21 cellular contexts compared by ENCODE assay signal in genomic region chr7:16301251-16301650, GRCh38.
"Had no signal": no experiment of that assay in that cellular context is flagged by ENCODE, and none has a peak within 500 bp of the region (broad histone marks: within the 10 kb centered on the region; RNA-seq: fewer than 3 reads in every experiment).

No MANE protein-coding gene starts in this region.

- H3K4me1 ChIP-seq: esophagus squamous epithelium, neural progenitor cell, prostate gland, right lobe of liver, tibial nerve, upper lobe of left lung had no signal

- H3K27ac Mint-ChIP-seq: memory B cell; naive thymus-derived CD4-positive, alpha-beta T cell; neural progenitor cell; stimulated activated naive B cell treated with anti-CD40 and anti-IgM and Interleukin-4, amounts not matched to agents 10 μg/mL and 1 μg/mL and 100 μg/mL, for 72 hours; stimulated activated naive CD8-positive, alpha-beta T cell treated with anti-CD3 and anti-CD28 coated beads, Interleukin-15, Interleukin-2, amounts not matched to agents 100 ng/mL and 50 ng/mL, for 24 hours had no signal

- H3K36me3 ChIP-seq: esophagus squamous epithelium, neural progenitor cell, prostate gland, right lobe of liver, thoracic aorta, upper lobe of left lung had no signal

- H3K9me3 Mint-ChIP-seq: effector memory CD8-positive, alpha-beta T cell; memory B cell; naive thymus-derived CD4-positive, alpha-beta T cell; nephron; neural progenitor cell; stimulated activated naive B cell treated with anti-CD40 and anti-IgM and Interleukin-4, amounts not matched to agents 10 μg/mL and 1 μg/mL and 100 μg/mL, for 72 hours; stimulated activated naive CD8-positive, alpha-beta T cell treated with anti-CD3 and anti-CD28 coated beads, Interleukin-15, Interleukin-2, amounts not matched to agents 100 ng/mL and 50 ng/mL, for 24 hours had no signal

- DNase-seq: cortex of kidney; effector memory CD8-positive, alpha-beta T cell; erythroblast; esophagus squamous epithelium; head of caudate nucleus; midbrain; naive thymus-derived CD4-positive, alpha-beta T cell; right lobe of liver; small intestine; stimulated activated CD4-positive, alpha-beta T cell treated with anti-CD3 and anti-CD28 coated beads, Interleukin-15, amount 100 ng/mL, for 24 hours; stimulated activated CD4-positive, alpha-beta T cell treated with anti-CD3 and anti-CD28 coated beads, Interleukin-2, amount 100 ng/mL, for 48 hours; stimulated activated naive B cell treated with anti-CD40 and anti-IgM and Interleukin-4, amounts not matched to agents 10 μg/mL and 1 μg/mL and 100 μg/mL, for 72 hours; upper lobe of left lung had no signal

- H3K36me3 Mint-ChIP-seq: memory B cell; naive thymus-derived CD4-positive, alpha-beta T cell; neural progenitor cell; stimulated activated naive B cell treated with anti-CD40 and anti-IgM and Interleukin-4, amounts not matched to agents 10 μg/mL and 1 μg/mL and 100 μg/mL, for 72 hours had no signal

- H3K4me1 Mint-ChIP-seq: memory B cell; naive thymus-derived CD4-positive, alpha-beta T cell; neural progenitor cell; stimulated activated naive B cell treated with anti-CD40 and anti-IgM and Interleukin-4, amounts not matched to agents 10 μg/mL and 1 μg/mL and 100 μg/mL, for 72 hours had no signal

- H3K9ac ChIP-seq: neural progenitor cell had no signal

- H3K4me2 ChIP-seq: neural progenitor cell had no signal

- H3K27me3 ChIP-seq: esophagus squamous epithelium, neural progenitor cell, right lobe of liver, tibial nerve, upper lobe of left lung had no signal

- H3K27me3 Mint-ChIP-seq: effector memory CD8-positive, alpha-beta T cell; memory B cell; naive thymus-derived CD4-positive, alpha-beta T cell; stimulated activated naive B cell treated with anti-CD40 and anti-IgM and Interleukin-4, amounts not matched to agents 10 μg/mL and 1 μg/mL and 100 μg/mL, for 72 hours; stimulated activated naive CD8-positive, alpha-beta T cell treated with anti-CD3 and anti-CD28 coated beads, Interleukin-15, Interleukin-2, amounts not matched to agents 100 ng/mL and 50 ng/mL, for 24 hours had no signal

- H3K4me3 Mint-ChIP-seq: effector memory CD8-positive, alpha-beta T cell; memory B cell; naive thymus-derived CD4-positive, alpha-beta T cell; nephron; neural progenitor cell; stimulated activated naive B cell treated with anti-CD40 and anti-IgM and Interleukin-4, amounts not matched to agents 10 μg/mL and 1 μg/mL and 100 μg/mL, for 72 hours; stimulated activated naive CD8-positive, alpha-beta T cell treated with anti-CD3 and anti-CD28 coated beads, Interleukin-15, Interleukin-2, amounts not matched to agents 100 ng/mL and 50 ng/mL, for 24 hours had no signal

- H3K4me3 ChIP-seq: esophagus squamous epithelium, lung, neural progenitor cell, prostate gland, right lobe of liver, thoracic aorta, tibial nerve, upper lobe of left lung had no signal

- H3K27ac ChIP-seq: esophagus squamous epithelium, neural progenitor cell, prostate gland, right lobe of liver, thoracic aorta, tibial nerve, upper lobe of left lung had no signal
